1 cellular context compared by ENCODE assay signal in the genomic region with DNA sequence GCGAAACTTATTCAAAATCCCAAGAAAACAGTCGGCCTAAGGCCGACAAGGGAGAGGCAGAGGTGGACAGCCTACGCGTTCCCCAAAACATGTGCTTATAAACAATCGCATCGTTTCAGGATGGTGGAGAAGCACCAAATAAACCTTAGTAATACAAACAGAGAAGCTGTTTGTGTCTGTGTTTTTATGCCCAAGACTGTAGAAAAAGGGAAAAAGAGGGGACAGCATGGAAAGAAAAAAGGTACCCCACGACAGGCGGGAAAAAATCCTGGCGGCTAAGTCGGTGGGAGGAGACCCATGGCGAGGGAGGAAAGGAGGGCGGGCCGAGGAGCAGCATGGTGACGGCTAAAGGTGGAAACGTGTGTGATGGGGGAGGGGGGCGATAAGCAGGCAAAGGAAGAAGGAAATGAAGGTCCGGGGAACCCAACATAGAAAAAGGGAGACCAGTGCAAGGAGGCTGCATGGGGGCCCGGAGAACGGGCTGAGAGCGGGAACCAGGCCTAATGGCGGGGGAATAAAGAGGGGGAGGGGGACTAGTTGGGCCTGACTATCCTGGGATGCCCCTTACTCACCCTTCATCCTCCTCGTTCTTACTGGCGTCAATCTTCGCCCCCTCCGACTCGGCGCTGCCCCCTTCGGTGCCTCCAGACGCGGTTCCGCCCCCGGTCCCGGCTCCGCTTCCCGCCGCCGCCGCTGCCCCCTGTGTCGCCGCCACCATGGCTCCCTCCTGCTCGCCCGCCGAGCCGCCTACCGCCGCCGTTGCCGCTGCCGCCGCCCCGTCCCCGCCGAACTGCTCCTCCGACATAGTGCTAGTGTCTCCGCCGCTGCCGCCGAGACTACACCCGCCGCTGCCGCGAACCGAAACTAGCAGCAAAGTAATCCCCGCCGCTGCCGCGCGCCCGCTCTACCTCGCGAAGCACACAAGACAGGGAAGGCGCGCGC.
TF ChIP-seq lines count a peak whose summit lies in the region.

No MANE protein-coding gene starts in this region.

TF ChIP-seq in K562, 482 proteins besides CTCF, POLR2A, EP300 and RAD21 (continued from another document and continues in another):
- TF ChIP-seq, protein P1, sequence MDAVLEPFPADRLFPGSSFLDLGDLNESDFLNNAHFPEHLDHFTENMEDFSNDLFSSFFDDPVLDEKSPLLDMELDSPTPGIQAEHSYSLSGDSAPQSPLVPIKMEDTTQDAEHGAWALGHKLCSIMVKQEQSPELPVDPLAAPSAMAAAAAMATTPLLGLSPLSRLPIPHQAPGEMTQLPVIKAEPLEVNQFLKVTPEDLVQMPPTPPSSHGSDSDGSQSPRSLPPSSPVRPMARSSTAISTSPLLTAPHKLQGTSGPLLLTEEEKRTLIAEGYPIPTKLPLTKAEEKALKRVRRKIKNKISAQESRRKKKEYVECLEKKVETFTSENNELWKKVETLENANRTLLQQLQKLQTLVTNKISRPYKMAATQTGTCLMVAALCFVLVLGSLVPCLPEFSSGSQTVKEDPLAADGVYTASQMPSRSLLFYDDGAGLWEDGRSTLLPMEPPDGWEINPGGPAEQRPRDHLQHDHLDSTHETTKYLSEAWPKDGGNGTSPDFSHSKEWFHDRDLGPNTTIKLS (IDR thresholded peaks at IDR 0.05; ENCODE audit: borderline replicate concordance, low read depth), result peak; percentile 17; the same call in 1 of the 2 replicates
- TF ChIP-seq PHTF2 (CRISPR knock-in tag; IDR thresholded peaks at IDR 0.05) (no peak), ZNF324 (CRISPR knock-in tag; IDR thresholded peaks at IDR 0.05) (no peak), ZNF75A (CRISPR knock-in tag; IDR thresholded peaks at IDR 0.05) (no peak), NFXL1 (CRISPR knock-in tag; IDR thresholded peaks at IDR 0.05) (no peak), EZH2 (IDR thresholded peaks at IDR 0.05; ENCODE audit: borderline replicate concordance, low read depth, low read length) (no peak), TSC22D4 (tag; IDR thresholded peaks at IDR 0.05) (no peak), EWSR1 (IDR thresholded peaks at IDR 0.05; ENCODE audit: borderline replicate concordance, low read depth, partially characterized antibody) (no peak), POLR2B (IDR thresholded peaks at IDR 0.05; ENCODE audit: low read depth, partially characterized antibody) (peak; percentile 47), CREM (IDR thresholded peaks at IDR 0.05; ENCODE audit: low read depth) (peak; percentile 78), HDGF (IDR thresholded peaks at IDR 0.05) (peak; percentile 68; the same call in 1 of the 2 replicates), FOXA3 (CRISPR knock-in tag; conservative IDR thresholded peaks at IDR 0.05 in 1 of 2, IDR thresholded peaks at IDR 0.05 in 1 of 2) (0 out of 4 replicates have a peak, but pooled peaks of 1 of the 2 experiments have one; percentile 43), ATF1 (CRISPR knock-in tag; IDR thresholded peaks at IDR 0.05) (no peak), ATF1 (tag; IDR thresholded peaks at IDR 0.05) (peak; percentile 48), ZNF436 (CRISPR knock-in tag; IDR thresholded peaks at IDR 0.05) (no peak), PRPF4 (IDR thresholded peaks at IDR 0.05; ENCODE audit: insufficient read depth, low read depth, low read length, poor library complexity, severe bottlenecking) (peak; percentile 95), TARDBP (IDR thresholded peaks at IDR 0.05) (no peak), ZZZ3 (IDR thresholded peaks at IDR 0.05) (no peak), ZFP1 (CRISPR knock-in tag; IDR thresholded peaks at IDR 0.05) (no peak), ILK (tag; IDR thresholded peaks at IDR 0.05; ENCODE audit: borderline replicate concordance, low read depth) (no peak), PHF21A (IDR thresholded peaks at IDR 0.05; ENCODE audit: borderline replicate concordance, low read depth) (no peak), PCBP2 (IDR thresholded peaks at IDR 0.05; ENCODE audit: low read depth, low read length, poor library complexity, severe bottlenecking) (peak; percentile 28), ZC3H4 (CRISPR knock-in tag; IDR thresholded peaks at IDR 0.05; ENCODE audit: borderline replicate concordance) (no peak), CAMTA2 (CRISPR knock-in tag; conservative IDR thresholded peaks at IDR 0.05) (no peak), POLR2AphosphoS2 (IDR thresholded peaks at IDR 0.05; ENCODE audit: low read length) (peak; percentile 73; the same call in 1 of the 2 replicates), SAFB (IDR thresholded peaks at IDR 0.05; ENCODE audit: borderline replicate concordance, low read depth, low read length) (0 out of 2 replicates have a peak, but pooled peaks have one; percentile 12), SMC3 (conservative IDR thresholded peaks at IDR 0.05; ENCODE audit: insufficient read depth, low read depth, low read length) (no peak), BACH1 (tag; IDR thresholded peaks at IDR 0.05) (0 out of 2 replicates have a peak, but pooled peaks have one; percentile 6), MCM2 (IDR thresholded peaks at IDR 0.05; ENCODE audit: low read depth) (no peak), TBL1XR1 (IDR thresholded peaks at IDR 0.05; ENCODE audit: low read length in 2 of 2) (peak in 1 of 2 experiments; percentile 57; a peak in 2 of 4 replicates), PTRF (tag; IDR thresholded peaks at IDR 0.05) (no peak), ZNF785 (CRISPR knock-in tag; IDR thresholded peaks at IDR 0.05) (no peak), PCBP1 (IDR thresholded peaks at IDR 0.05; ENCODE audit: low read depth, low read length, poor library complexity, severe bottlenecking) (peak; percentile 81), ELF1 (tag; IDR thresholded peaks at IDR 0.05) (peak; percentile 17; the same call in 1 of the 2 replicates), FOXK1 (CRISPR knock-in tag; IDR thresholded peaks at IDR 0.05; ENCODE audit: borderline replicate concordance) (no peak), KDM2B (CRISPR knock-in tag; IDR thresholded peaks at IDR 0.05) (no peak), THRAP3 (IDR thresholded peaks at IDR 0.05; ENCODE audit: borderline replicate concordance) (no peak), MTF1 (CRISPR knock-in tag; IDR thresholded peaks at IDR 0.05; ENCODE audit: borderline replicate concordance) (no peak), MXI1 (IDR thresholded peaks at IDR 0.05; ENCODE audit: low read depth, low read length) (peak; percentile 89), RBM14 (IDR thresholded peaks at IDR 0.05; ENCODE audit: borderline replicate concordance, insufficient read depth, low read depth, low read length) (peak; percentile 97; the same call in 1 of the 2 replicates), KLF6 (CRISPR knock-in tag; IDR thresholded peaks at IDR 0.05; ENCODE audit: borderline replicate concordance) (no peak), PHF20 (IDR thresholded peaks at IDR 0.05; ENCODE audit: partially characterized antibody) (peak; percentile 26), ZNF212 (CRISPR knock-in tag; IDR thresholded peaks at IDR 0.05) (no peak), IFI16 (CRISPR knock-in tag; IDR thresholded peaks at IDR 0.05) (no peak), KDM4B (IDR thresholded peaks at IDR 0.05; ENCODE audit: borderline replicate concordance in 2 of 2, low read depth in 1 of 2) (0 out of 4 replicates have a peak, but pooled peaks of 1 of the 2 experiments have one; percentile 27), STAT5B (CRISPR knock-in tag; IDR thresholded peaks at IDR 0.05) (no peak)
- TF ChIP-seq, protein P2, sequence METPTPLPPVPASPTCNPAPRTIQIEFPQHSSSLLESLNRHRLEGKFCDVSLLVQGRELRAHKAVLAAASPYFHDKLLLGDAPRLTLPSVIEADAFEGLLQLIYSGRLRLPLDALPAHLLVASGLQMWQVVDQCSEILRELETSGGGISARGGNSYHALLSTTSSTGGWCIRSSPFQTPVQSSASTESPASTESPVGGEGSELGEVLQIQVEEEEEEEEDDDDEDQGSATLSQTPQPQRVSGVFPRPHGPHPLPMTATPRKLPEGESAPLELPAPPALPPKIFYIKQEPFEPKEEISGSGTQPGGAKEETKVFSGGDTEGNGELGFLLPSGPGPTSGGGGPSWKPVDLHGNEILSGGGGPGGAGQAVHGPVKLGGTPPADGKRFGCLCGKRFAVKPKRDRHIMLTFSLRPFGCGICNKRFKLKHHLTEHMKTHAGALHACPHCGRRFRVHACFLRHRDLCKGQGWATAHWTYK (CRISPR knock-in tag; IDR thresholded peaks at IDR 0.05), result peak; percentile 58; the same call in 1 of the 2 replicates
- TF ChIP-seq, protein P3, sequence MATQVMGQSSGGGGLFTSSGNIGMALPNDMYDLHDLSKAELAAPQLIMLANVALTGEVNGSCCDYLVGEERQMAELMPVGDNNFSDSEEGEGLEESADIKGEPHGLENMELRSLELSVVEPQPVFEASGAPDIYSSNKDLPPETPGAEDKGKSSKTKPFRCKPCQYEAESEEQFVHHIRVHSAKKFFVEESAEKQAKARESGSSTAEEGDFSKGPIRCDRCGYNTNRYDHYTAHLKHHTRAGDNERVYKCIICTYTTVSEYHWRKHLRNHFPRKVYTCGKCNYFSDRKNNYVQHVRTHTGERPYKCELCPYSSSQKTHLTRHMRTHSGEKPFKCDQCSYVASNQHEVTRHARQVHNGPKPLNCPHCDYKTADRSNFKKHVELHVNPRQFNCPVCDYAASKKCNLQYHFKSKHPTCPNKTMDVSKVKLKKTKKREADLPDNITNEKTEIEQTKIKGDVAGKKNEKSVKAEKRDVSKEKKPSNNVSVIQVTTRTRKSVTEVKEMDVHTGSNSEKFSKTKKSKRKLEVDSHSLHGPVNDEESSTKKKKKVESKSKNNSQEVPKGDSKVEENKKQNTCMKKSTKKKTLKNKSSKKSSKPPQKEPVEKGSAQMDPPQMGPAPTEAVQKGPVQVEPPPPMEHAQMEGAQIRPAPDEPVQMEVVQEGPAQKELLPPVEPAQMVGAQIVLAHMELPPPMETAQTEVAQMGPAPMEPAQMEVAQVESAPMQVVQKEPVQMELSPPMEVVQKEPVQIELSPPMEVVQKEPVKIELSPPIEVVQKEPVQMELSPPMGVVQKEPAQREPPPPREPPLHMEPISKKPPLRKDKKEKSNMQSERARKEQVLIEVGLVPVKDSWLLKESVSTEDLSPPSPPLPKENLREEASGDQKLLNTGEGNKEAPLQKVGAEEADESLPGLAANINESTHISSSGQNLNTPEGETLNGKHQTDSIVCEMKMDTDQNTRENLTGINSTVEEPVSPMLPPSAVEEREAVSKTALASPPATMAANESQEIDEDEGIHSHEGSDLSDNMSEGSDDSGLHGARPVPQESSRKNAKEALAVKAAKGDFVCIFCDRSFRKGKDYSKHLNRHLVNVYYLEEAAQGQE (CRISPR knock-in tag; IDR thresholded peaks at IDR 0.05; ENCODE audit: low read depth), result no peak
- TF ChIP-seq, protein P4, sequence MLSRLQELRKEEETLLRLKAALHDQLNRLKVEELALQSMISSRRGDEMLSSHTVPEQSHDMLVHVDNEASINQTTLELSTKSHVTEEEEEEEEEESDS (CRISPR knock-in tag; IDR thresholded peaks at IDR 0.05), result no peak
- TF ChIP-seq, protein P5, sequence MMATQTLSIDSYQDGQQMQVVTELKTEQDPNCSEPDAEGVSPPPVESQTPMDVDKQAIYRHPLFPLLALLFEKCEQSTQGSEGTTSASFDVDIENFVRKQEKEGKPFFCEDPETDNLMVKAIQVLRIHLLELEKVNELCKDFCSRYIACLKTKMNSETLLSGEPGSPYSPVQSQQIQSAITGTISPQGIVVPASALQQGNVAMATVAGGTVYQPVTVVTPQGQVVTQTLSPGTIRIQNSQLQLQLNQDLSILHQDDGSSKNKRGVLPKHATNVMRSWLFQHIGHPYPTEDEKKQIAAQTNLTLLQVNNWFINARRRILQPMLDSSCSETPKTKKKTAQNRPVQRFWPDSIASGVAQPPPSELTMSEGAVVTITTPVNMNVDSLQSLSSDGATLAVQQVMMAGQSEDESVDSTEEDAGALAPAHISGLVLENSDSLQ (IDR thresholded peaks at IDR 0.05), result peak; percentile 33
- TF ChIP-seq, protein P6, sequence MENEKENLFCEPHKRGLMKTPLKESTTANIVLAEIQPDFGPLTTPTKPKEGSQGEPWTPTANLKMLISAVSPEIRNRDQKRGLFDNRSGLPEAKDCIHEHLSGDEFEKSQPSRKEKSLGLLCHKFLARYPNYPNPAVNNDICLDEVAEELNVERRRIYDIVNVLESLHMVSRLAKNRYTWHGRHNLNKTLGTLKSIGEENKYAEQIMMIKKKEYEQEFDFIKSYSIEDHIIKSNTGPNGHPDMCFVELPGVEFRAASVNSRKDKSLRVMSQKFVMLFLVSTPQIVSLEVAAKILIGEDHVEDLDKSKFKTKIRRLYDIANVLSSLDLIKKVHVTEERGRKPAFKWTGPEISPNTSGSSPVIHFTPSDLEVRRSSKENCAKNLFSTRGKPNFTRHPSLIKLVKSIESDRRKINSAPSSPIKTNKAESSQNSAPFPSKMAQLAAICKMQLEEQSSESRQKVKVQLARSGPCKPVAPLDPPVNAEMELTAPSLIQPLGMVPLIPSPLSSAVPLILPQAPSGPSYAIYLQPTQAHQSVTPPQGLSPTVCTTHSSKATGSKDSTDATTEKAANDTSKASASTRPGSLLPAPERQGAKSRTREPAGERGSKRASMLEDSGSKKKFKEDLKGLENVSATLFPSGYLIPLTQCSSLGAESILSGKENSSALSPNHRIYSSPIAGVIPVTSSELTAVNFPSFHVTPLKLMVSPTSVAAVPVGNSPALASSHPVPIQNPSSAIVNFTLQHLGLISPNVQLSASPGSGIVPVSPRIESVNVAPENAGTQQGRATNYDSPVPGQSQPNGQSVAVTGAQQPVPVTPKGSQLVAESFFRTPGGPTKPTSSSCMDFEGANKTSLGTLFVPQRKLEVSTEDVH (IDR thresholded peaks at IDR 0.05; ENCODE audit: low read depth, partially characterized antibody), result peak; percentile 78
- TF ChIP-seq, protein P7, sequence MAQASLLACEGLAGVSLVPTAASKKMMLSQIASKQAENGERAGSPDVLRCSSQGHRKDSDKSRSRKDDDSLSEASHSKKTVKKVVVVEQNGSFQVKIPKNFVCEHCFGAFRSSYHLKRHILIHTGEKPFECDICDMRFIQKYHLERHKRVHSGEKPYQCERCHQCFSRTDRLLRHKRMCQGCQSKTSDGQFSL (CRISPR knock-in tag; IDR thresholded peaks at IDR 0.05), result 0 out of 2 replicates have a peak, but pooled peaks have one; percentile 7
- TF ChIP-seq, protein P7 (tag; IDR thresholded peaks at IDR 0.05), result no peak
- TF ChIP-seq, protein P8, sequence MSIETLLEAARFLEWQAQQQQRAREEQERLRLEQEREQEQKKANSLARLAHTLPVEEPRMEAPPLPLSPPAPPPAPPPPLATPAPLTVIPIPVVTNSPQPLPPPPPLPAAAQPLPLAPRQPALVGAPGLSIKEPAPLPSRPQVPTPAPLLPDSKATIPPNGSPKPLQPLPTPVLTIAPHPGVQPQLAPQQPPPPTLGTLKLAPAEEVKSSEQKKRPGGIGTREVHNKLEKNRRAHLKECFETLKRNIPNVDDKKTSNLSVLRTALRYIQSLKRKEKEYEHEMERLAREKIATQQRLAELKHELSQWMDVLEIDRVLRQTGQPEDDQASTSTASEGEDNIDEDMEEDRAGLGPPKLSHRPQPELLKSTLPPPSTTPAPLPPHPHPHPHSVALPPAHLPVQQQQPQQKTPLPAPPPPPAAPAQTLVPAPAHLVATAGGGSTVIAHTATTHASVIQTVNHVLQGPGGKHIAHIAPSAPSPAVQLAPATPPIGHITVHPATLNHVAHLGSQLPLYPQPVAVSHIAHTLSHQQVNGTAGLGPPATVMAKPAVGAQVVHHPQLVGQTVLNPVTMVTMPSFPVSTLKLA (conservative IDR thresholded peaks at IDR 0.05), result peak; percentile 90 to 93
